8 cellular contexts compared by ENCODE assay signal in the genomic region with DNA sequence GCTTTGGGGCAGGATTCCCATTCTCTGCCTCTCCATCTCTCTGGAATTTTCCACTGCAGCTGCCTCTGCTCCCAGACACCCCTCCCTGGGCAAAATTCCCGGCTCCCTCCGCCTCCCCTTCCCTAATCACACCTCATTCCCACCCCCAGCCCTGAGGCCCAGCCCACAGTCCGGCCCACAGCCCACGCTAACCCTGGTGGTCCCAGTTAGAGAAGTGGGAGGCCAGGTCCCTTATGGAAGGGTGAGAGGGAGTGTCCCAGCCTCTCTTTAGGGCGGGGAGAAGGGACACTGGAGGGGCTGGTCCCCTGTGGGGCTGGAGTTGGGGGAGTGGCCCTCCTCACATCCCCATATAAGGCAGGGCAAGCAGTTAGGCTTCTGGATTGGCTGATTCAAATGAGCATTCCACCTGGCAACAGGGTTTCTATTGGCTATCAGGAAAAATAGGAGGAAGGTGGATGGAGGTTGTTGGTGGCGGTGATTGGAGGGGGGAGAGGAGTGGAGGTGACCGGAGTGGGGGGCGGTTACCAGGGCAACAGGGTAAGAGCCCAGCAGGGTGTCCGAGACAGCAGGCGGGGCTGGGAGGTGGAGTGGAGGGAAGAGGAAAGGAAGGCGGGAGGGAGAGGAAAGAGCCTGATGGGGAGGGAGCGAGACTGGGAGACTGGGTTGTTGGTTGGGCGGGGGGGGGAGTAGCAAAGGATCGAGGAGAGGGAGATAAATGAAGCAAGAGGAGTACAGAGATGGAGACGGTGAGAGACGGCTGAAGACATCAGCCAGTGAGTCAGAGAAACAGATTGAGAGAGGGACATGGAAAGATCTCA. TPM values are rescaled to one million over a fixed set of nuclear protein-coding genes. Genes with fewer than 3 reads are reported as not detected.
DNase-seq lines count a peak whose midpoint lies in the region; ATAC-seq and TF ChIP-seq lines count a peak whose summit lies in the region.

No MANE protein-coding gene starts in this region.

- peak overlapping the region; percentile 71 for H2BK120ac ChIP-seq in mesenchymal stem cell (ENCODE audit: low read depth, low read length)

- no peaks in the 10 kb centered on the region for H3K27me3 ChIP-seq in mesenchymal stem cell (ENCODE audit: control insufficient read depth in 1 of 2, insufficient read depth in 1 of 2, low read length in 2 of 2)

- under 1% methylated on average over 16 of the region's 16 CpGs for WGBS in mesenchymal stem cell

- peak overlapping the region; percentile 55 for H2BK15ac ChIP-seq in mesenchymal stem cell (ENCODE audit: low read depth, poor library complexity, severe bottlenecking)

- peak overlapping the region; percentile 55 for H3K4me2 ChIP-seq in mesenchymal stem cell (ENCODE audit: low read length, poor library complexity, severe bottlenecking)

- H2BK12ac ChIP-seq in mesenchymal stem cell (ENCODE audit: low read length in 2 of 2), result peak overlapping the region; percentile 57 to 82

- H3K9ac ChIP-seq in mesenchymal stem cell (ENCODE audit: low read length), result peak overlapping the region; percentile 68

- no peak overlapping the region for H3K23ac ChIP-seq in mesenchymal stem cell (ENCODE audit: low read length in 2 of 2)

- peak overlapping the region in 1 of 2 experiments; percentile 98 for H3K4ac ChIP-seq in mesenchymal stem cell (ENCODE audit: low read depth in 1 of 2, low read length in 2 of 2)

- H4K8ac ChIP-seq in mesenchymal stem cell (ENCODE audit: low read length), result peak overlapping the region; percentile 71

- H3K14ac ChIP-seq in mesenchymal stem cell (ENCODE audit: low read length in 2 of 2), result no peak overlapping the region

- H4K91ac ChIP-seq in mesenchymal stem cell (ENCODE audit: low read length), result peak overlapping the region; percentile 67

- no peaks in the 10 kb centered on the region for H3K79me1 ChIP-seq in mesenchymal stem cell (replicated peaks; ENCODE audit: low read length, poor library complexity, severe bottlenecking)

- H2AK5ac ChIP-seq in mesenchymal stem cell (ENCODE audit: low read length, severe bottlenecking), result peak overlapping the region; percentile 99

- no peak overlapping the region for H2AFZ ChIP-seq in mesenchymal stem cell (ENCODE audit: low read depth, low read length)

- H2BK5ac ChIP-seq in mesenchymal stem cell (ENCODE audit: low read depth, low read length, poor library complexity, severe bottlenecking), result peak overlapping the region; percentile 48

- peaks cover 26% of the 10 kb centered on the region for H3K4me1 ChIP-seq in mesenchymal stem cell (ENCODE audit: control insufficient read depth, insufficient read depth, low read depth, low read length)

- DNase-seq in COLO668 (lab: John Stamatoyannopoulos, UW; ENCODE audit: unreplicated experiment) (peak; percentile 84), GM19240 (ENCODE audit: insufficient read length, low spot score) (peak; percentile 97), NCI-H2227 treated with DMSO at 0.1 percent for 48 hours (lab: John Stamatoyannopoulos, UW) (peak; percentile 94), epidermal melanocyte (ENCODE audit: insufficient read length, low spot score) (peak; percentile 99), mesenchymal stem cell (peak; percentile 100), substantia nigra (lab: John Stamatoyannopoulos, UW) (peak; percentile 27 to 99 (median 79))

- ATAC-seq in HG03342 (IDR thresholded peaks at IDR 0.05; ENCODE audit: unreplicated experiment), result peak; percentile 80

- peak overlapping the region; percentile 82 to 90 for H3K18ac ChIP-seq in mesenchymal stem cell (ENCODE audit: low read depth in 1 of 2, low read length in 2 of 2)

- H3K9me3 ChIP-seq in mesenchymal stem cell (ENCODE audit: control insufficient read depth, low read length), result no peaks in the 10 kb centered on the region

- H3K27ac ChIP-seq in mesenchymal stem cell (ENCODE audit: low read length, poor library complexity, severe bottlenecking) (peak overlapping the region; percentile 97), substantia nigra (ENCODE audit: low read depth, low read length, poor library complexity, severe bottlenecking) (peak overlapping the region; percentile 84)

- H3K4me3 ChIP-seq in WI38 (ENCODE audit: low read depth, low read length), result peak overlapping the region; percentile 51
- peak overlapping the region in 1 of 2 experiments; percentile 61 for H3K4me3 ChIP-seq in mesenchymal stem cell (ENCODE audit: insufficient read depth in 1 of 2, low read depth in 1 of 2, low read length in 2 of 2)

- TF ChIP-seq CTCF in WI38 (IDR thresholded peaks at IDR 0.05; ENCODE audit: low read depth, low read length), result no peak

- H3K36me3 ChIP-seq in mesenchymal stem cell (ENCODE audit: control insufficient read depth in 1 of 2, insufficient read depth in 2 of 2, low read depth in 1 of 2, low read length in 2 of 2), result no peaks in the 10 kb centered on the region

RNA-seq across cellular contexts. Expression of gene PTMS, which starts 1.9 kb away (rescaled TPM):
- 525 TPM for polyA plus RNA-seq in mesenchymal stem cell (2013, experiment 1 of 2)
- 500 TPM for polyA plus RNA-seq in mesenchymal stem cell (2013, experiment 2 of 2)

RNA-seq across cellular contexts. Expression of gene LAG3, which starts 8.1 kb away (rescaled TPM):
- 0.23 TPM for polyA plus RNA-seq in mesenchymal stem cell (2013, experiment 1 of 2)
- 0.23 TPM for polyA plus RNA-seq in mesenchymal stem cell (2013, experiment 2 of 2)

RNA-seq across cellular contexts. Expression of gene MLF2, which starts 11.3 kb away (rescaled TPM):
- polyA plus RNA-seq in mesenchymal stem cell (2013, experiment 1 of 2), result 221 TPM
- 224 TPM for polyA plus RNA-seq in mesenchymal stem cell (2013, experiment 2 of 2)

RNA-seq across cellular contexts. Expression of gene CD4, which starts 25.1 kb away (rescaled TPM):
- 1.8 TPM for polyA plus RNA-seq in mesenchymal stem cell (2013, experiment 1 of 2)
- 2.1 TPM for polyA plus RNA-seq in mesenchymal stem cell (2013, experiment 2 of 2)

RNA-seq across cellular contexts. Expression of gene COPS7A, which starts 40.4 kb away (rescaled TPM):
- polyA plus RNA-seq in mesenchymal stem cell (2013, experiment 1 of 2), result 65.6 TPM
- polyA plus RNA-seq in mesenchymal stem cell (2013, experiment 2 of 2), result 66.6 TPM
